ENCODE assay signal across 2 cellular contexts in genomic region chr4:6584865-6585264, GRCh38.
TF ChIP-seq lines count a peak whose summit lies in the region.

No MANE protein-coding gene starts in this region.

TF ChIP-seq in HEK293, 187 proteins besides CTCF, POLR2A, EP300 and RAD21:
- TF ChIP-seq ATF2 (tag by site-specific recombination; IDR thresholded peaks at IDR 0.05; ENCODE audit: low read depth): no peak
- TF ChIP-seq ZNF658 (tag by site-specific recombination; IDR thresholded peaks at IDR 0.05): no peak
- TF ChIP-seq ZNF394 (tag by site-specific recombination; IDR thresholded peaks at IDR 0.05; ENCODE audit: borderline replicate concordance): no peak
- TF ChIP-seq EGR2 (tag by site-specific recombination; IDR thresholded peaks at IDR 0.05; ENCODE audit: low read depth): peak; percentile 23; the same call in 1 of the 2 replicates
- peak; percentile 15; the same call in 1 of the 2 replicates for TF ChIP-seq ZFHX2 (tag by site-specific recombination; conservative IDR thresholded peaks at IDR 0.05)

TF ChIP-seq in IMR-90, 13 proteins besides CTCF, POLR2A, EP300 and RAD21 (continued from another document):
- TF ChIP-seq ELK1 (IDR thresholded peaks at IDR 0.05; ENCODE audit: borderline replicate concordance, low read depth, low read length) (no peak), FOS (IDR thresholded peaks at IDR 0.05; ENCODE audit: low read depth, low read length) (no peak), BHLHE40 (IDR thresholded peaks at IDR 0.05; ENCODE audit: low read depth, low read length) (no peak), NFE2L2 (IDR thresholded peaks at IDR 0.05; ENCODE audit: low read depth, low read length) (no peak), CHD1 (IDR thresholded peaks at IDR 0.05; ENCODE audit: low read depth, low read length) (no peak), MXI1 (IDR thresholded peaks at IDR 0.05; ENCODE audit: borderline replicate concordance, low read depth, low read length) (no peak), RFX5 (IDR thresholded peaks at IDR 0.05; ENCODE audit: low read depth, low read length) (no peak)
